ENCODE assay signal across 10 cellular contexts in the genomic region with DNA sequence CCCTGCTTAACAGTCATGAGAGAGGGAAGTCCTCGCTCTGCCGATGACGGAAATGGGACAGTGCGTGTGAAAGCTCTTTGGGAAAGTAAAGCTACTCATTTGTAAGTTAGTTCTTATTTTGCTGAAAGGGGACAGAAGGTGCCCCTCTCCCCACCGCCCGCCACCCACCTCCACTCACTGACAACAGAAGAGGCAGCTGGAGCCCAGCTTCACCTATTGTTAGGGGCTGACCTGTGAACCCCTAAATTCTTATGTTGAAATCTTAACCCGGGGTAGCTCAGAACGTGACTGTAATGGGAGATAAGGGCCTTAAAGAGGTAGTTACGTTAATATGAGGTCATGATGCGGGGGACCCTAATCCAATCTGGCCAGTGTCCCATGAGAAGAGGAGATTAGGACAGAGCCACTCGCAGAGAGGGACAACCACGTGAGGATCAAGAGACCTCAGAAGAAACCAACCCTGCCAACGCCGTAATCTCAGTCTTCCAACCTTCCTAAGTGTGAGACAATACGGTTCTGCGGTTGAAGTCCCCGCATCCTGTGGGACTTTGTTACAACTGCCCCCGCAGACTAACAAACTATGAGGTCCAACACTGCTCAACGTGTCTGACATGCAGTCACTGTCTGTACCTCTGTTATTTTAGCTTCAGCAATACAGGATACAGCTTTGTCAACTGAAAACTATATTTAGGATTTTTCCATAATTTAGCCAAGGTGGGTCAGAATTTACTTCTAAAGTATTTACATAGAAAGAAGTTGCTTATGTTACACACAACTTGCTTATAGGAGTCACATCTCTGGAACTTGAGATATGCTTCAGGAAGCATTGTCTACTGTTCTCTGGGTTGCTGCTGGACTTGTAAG.
"Had no signal": no experiment of that assay in that cellular context is flagged by ENCODE, and none has a peak within 500 bp of the region (broad histone marks: within the 10 kb centered on the region; RNA-seq: fewer than 3 reads in every experiment).

No MANE protein-coding gene starts in this region.

- H3K9me3 ChIP-seq: left lung, ovary, upper lobe of left lung had no signal

- H3K36me3 Mint-ChIP-seq: activated naive CD8-positive, alpha-beta T cell treated with anti-CD3 and anti-CD28 coated beads for 36 hours had no signal

- DNase-seq: activated gamma-delta T cell treated with Interleukin-2 at 50 U/mL for 16 hours; activated naive CD8-positive, alpha-beta T cell treated with anti-CD3 and anti-CD28 coated beads for 36 hours; activated T-cell treated with anti-CD3 and anti-CD28 coated beads, Interleukin-2, amount 50 U/mL, for 48 hours; aorta; foreskin keratinocyte; left lung; nephron progenitor cell; upper lobe of left lung had no signal

- H3K4me3 Mint-ChIP-seq: activated naive CD8-positive, alpha-beta T cell treated with anti-CD3 and anti-CD28 coated beads for 36 hours; nephron progenitor cell; T-helper 1 cell treated with Interleukin-12 subunit alpha and Interleukin-12 subunit beta and Interleukin-4 antibody, amounts not matched to agents 30 μg/mL and 1 μg/mL, for 36 hours had no signal

- H3K27ac ChIP-seq: foreskin keratinocyte, left lung, upper lobe of left lung had no signal

- H3K4me1 ChIP-seq: foreskin keratinocyte had no signal

- H3K4me3 ChIP-seq: left lung, ovary, upper lobe of left lung had no signal

- H3K36me3 ChIP-seq: left lung, ovary, upper lobe of left lung had no signal

- H3K27ac Mint-ChIP-seq: activated naive CD8-positive, alpha-beta T cell treated with anti-CD3 and anti-CD28 coated beads for 36 hours; nephron progenitor cell; T-helper 1 cell treated with Interleukin-12 subunit alpha and Interleukin-12 subunit beta and Interleukin-4 antibody, amounts not matched to agents 30 μg/mL and 1 μg/mL, for 36 hours had no signal

- H3K27me3 ChIP-seq: foreskin keratinocyte, ovary, upper lobe of left lung had no signal

- ATAC-seq: foreskin keratinocyte, left lung had no signal

- H3K9me3 Mint-ChIP-seq: activated naive CD8-positive, alpha-beta T cell treated with anti-CD3 and anti-CD28 coated beads for 36 hours; T-helper 1 cell treated with Interleukin-12 subunit alpha and Interleukin-12 subunit beta and Interleukin-4 antibody, amounts not matched to agents 30 μg/mL and 1 μg/mL, for 36 hours had no signal
